8 cellular contexts compared by ENCODE assay signal in the genomic region with DNA sequence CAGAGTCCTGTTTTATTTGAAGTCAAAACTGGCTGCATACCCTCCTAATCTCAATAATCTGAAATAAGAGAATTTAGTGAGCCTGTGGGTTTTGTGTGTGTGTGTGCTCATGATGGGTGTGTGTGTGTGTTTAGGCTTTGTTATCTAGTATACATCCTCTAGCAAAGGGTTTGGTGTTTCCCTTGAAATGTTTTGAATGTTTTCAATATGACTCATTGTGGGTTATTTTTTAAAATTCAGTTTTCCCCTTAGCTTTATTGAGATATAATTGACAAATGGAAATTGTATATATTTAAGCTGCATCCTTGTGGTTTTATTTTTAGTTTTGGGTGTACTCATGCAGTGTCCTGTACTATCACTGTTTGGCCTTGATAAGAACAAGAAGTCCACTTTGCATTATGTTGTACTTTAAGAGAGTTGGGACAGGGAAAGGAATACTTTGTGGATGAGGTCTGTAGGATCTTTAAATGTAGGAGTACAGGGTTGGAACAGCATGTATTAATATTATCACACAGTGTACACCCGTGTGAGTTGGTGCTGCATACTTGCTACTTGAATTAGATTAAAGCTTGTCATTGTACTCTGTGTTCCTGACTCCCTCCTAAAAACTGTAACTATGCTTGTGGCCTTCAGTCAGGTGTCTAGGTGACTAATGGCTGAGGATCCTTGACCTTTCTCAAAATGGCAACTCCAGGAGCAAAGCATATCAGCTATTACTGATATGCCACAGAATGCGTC. TPM values are rescaled to one million over a fixed set of nuclear protein-coding genes. Genes with fewer than 3 reads are reported as not detected.
DNase-seq lines count a peak whose midpoint lies in the region; ATAC-seq and TF ChIP-seq lines count a peak whose summit lies in the region.

No MANE protein-coding gene starts in this region.

- POLR2A ChIA-PET in IMR-90 (lab: Charles Lee; ENCODE audit: unreplicated experiment), result no interaction called here

- WGBS in IMR-90 (ENCODE audit: extremely low coverage in 2 of 2, insufficient read length in 1 of 2), 2 experiments, result no CpG with 5 or more reads among the region's 2 CpGs

- peaks cover 93% of the 10 kb centered on the region for H3K79me2 ChIP-seq in osteoblast (ENCODE audit: insufficient read depth, low read length)

- peak overlapping the region; percentile 64; the same call in 1 of the 2 replicates for H3K4ac ChIP-seq in IMR-90 (ENCODE audit: low read depth, low read length)

- CTCF ChIA-PET in IMR-90 (lab: Yijun Ruan, JAX), result interaction anchor here (1.0 kb wide), 1 partner anchor 28 kb away, joined by 4 read pairs; no protein-coding TSS in a partner anchor

- H3K4me3 ChIP-seq in IMR-90 (ENCODE audit: insufficient read depth, low read depth, low read length), result no peak overlapping the region
- no peak overlapping the region for H3K4me3 ChIP-seq in choroid plexus epithelial cell (ENCODE audit: low read depth, low read length)
- no peak overlapping the region for H3K4me3 ChIP-seq in osteoblast (ENCODE audit: insufficient read depth, low read length)

- no peak for TF ChIP-seq POLR2A in IMR-90 (IDR thresholded peaks at IDR 0.05; ENCODE audit: low read depth, low read length)

- ATAC-seq in GM18511 (IDR thresholded peaks at IDR 0.05; ENCODE audit: unreplicated experiment) (peak; percentile 61), IMR-90 (ENCODE audit: low read depth) (peak; percentile 75), HG03280 (IDR thresholded peaks at IDR 0.05; ENCODE audit: unreplicated experiment) (no peak)

- H3K27ac ChIP-seq in IMR-90 (ENCODE audit: insufficient read depth, low read length) (peak overlapping the region; percentile 3; the same call in 1 of the 2 replicates), osteoblast (ENCODE audit: low read depth, low read length) (peak overlapping the region; percentile 41)

- H3K14ac ChIP-seq in IMR-90 (replicated peaks; ENCODE audit: low read depth, low read length), result peak overlapping the region; percentile 84

- no peaks in the 10 kb centered on the region for H3K27me3 ChIP-seq in IMR-90 (ENCODE audit: control insufficient read depth, insufficient read depth, low read length)
- no peaks in the 10 kb centered on the region for H3K27me3 ChIP-seq in osteoblast (ENCODE audit: insufficient read depth, low read length)

- in situ Hi-C loops in IMR-90 (cut with MboI; ENCODE audit: low sequenced_read_pairs), result no loop called here

- BruUV-seq in IMR-90 (replicated peaks; lab: Mats Ljungman, UMichigan), result no TSS peak

- intact Hi-C loops in IMR-90 (cut with micrococcal nuclease), result no loop called here

- H2AFZ ChIP-seq in IMR-90 (replicated peaks; ENCODE audit: low read length, poor library complexity) (no peak overlapping the region), osteoblast (ENCODE audit: low read length) (no peak overlapping the region)

- no peak overlapping the region for H3K9ac ChIP-seq in IMR-90 (ENCODE audit: low read depth, low read length)

- no peaks in the 10 kb centered on the region for H3K9me3 ChIP-seq in IMR-90 (ENCODE audit: control insufficient read depth, insufficient read depth, low read length)
- no peaks in the 10 kb centered on the region for H3K9me3 ChIP-seq in osteoblast (ENCODE audit: low read depth, low read length)

- peak overlapping the region in 1 of 2 experiments; percentile 52; a peak in 2 of 4 replicates for H4K8ac ChIP-seq in IMR-90 (ENCODE audit: low read depth in 2 of 2, low read length in 2 of 2)

- H3K36me3 ChIP-seq in IMR-90 (ENCODE audit: control insufficient read depth, insufficient read depth, low read length) (peaks cover 4% of the 10 kb centered on the region; the same call in 1 of the 2 replicates), osteoblast (ENCODE audit: insufficient read depth, low read length) (no peaks in the 10 kb centered on the region)

- dilution Hi-C loops in IMR-90 (cut with HindIII; ENCODE audit: low sequenced_read_pairs, unreplicated experiment), result no loop called here

- H2BK5ac ChIP-seq in IMR-90 (ENCODE audit: low read depth, low read length, poor library complexity, severe bottlenecking), result peak overlapping the region; percentile 92

- DNase-seq in IMR-90 (peak; percentile 85), choroid plexus epithelial cell (ENCODE audit: low read depth) (peak; percentile 87), osteoblast (ENCODE audit: insufficient read length, low spot score, missing footprints) (peak; percentile 29), medulla oblongata (ENCODE audit: extremely low spot score) (no peak)
- no peak for DNase-seq in effector CD4-positive, alpha-beta T cell
- DNase-seq in effector CD8-positive, alpha-beta T cell (lab: John Stamatoyannopoulos, UW), result no peak

- 0 out of 2 replicates have a peak overlapping the region, but pooled peaks have one; percentile 47 for H2AK5ac ChIP-seq in IMR-90 (ENCODE audit: low read depth, low read length)

- H3K4me1 ChIP-seq in IMR-90 (ENCODE audit: control insufficient read depth, insufficient read depth, low read length) (peaks cover 29% of the 10 kb centered on the region), osteoblast (ENCODE audit: insufficient read depth, low read length) (peaks cover 20% of the 10 kb centered on the region)

- H3K56ac ChIP-seq in IMR-90 (ENCODE audit: extremely low read depth, insufficient read depth, low read length), result peak overlapping the region; percentile 45; the same call in 1 of the 2 replicates

- peaks cover 80% of the 10 kb centered on the region for H4K20me1 ChIP-seq in IMR-90 (ENCODE audit: insufficient read depth, low read length)
- H4K20me1 ChIP-seq in osteoblast (ENCODE audit: insufficient read depth, low read length), result peaks cover 35% of the 10 kb centered on the region

- TF ChIP-seq CTCF in IMR-90 (conservative IDR thresholded peaks at IDR 0.05; ENCODE audit: low read depth, low read length) (no peak), choroid plexus epithelial cell (conservative IDR thresholded peaks at IDR 0.05; ENCODE audit: low read depth, low read length) (no peak), osteoblast (IDR thresholded peaks at IDR 0.05; ENCODE audit: extremely low read depth, low read depth, low read length) (no peak)

- peak overlapping the region; percentile 72 for H2BK120ac ChIP-seq in IMR-90 (ENCODE audit: low read depth, low read length)

- H3K23ac ChIP-seq in IMR-90 (ENCODE audit: low read depth, low read length), result peak overlapping the region; percentile 84

- H3K79me1 ChIP-seq in IMR-90 (ENCODE audit: low read depth in 1 of 2, low read length in 2 of 2), result peaks cover 4 to 63% of the 10 kb centered on the region in 2 experiments; a peak in 3 of 4 replicates

- H2AK9ac ChIP-seq in IMR-90 (replicated peaks; ENCODE audit: low read depth, low read length, poor library complexity), result no peak overlapping the region

- H3K4me2 ChIP-seq in IMR-90 (ENCODE audit: low read depth, low read length), result peak overlapping the region; percentile 77; the same call in 1 of the 2 replicates
- H3K4me2 ChIP-seq in osteoblast (ENCODE audit: insufficient read depth, low read length), result peak overlapping the region; percentile 36

- peak overlapping the region; percentile 74; the same call in 1 of the 2 replicates for H3K18ac ChIP-seq in IMR-90 (ENCODE audit: low read depth, low read length)

- TF ChIP-seq RAD21 in IMR-90 (IDR thresholded peaks at IDR 0.05; ENCODE audit: low read length), result no peak

- H2BK20ac ChIP-seq in IMR-90 (ENCODE audit: low read depth, low read length), result peak overlapping the region; percentile 64

- no peak overlapping the region; the same call in 1 of the 2 replicates for H4K91ac ChIP-seq in IMR-90 (ENCODE audit: insufficient read depth, low read depth, low read length)

- peaks cover 30% of the 10 kb centered on the region for H3K9me1 ChIP-seq in IMR-90 (ENCODE audit: insufficient read depth, low read length)

- H4K5ac ChIP-seq in IMR-90 (ENCODE audit: low read depth, low read length), result peak overlapping the region; percentile 43; the same call in 1 of the 2 replicates

- peak overlapping the region; percentile 16; the same call in 1 of the 3 replicates for H2BK15ac ChIP-seq in IMR-90 (ENCODE audit: low read depth, low read length)

TF ChIP-seq in IMR-90, 13 proteins besides CTCF, POLR2A, EP300 and RAD21:
- TF ChIP-seq CEBPB (IDR thresholded peaks at IDR 0.05; ENCODE audit: low read depth, low read length) (0 out of 2 replicates have a peak, but pooled peaks have one; percentile 2), RFX5 (IDR thresholded peaks at IDR 0.05; ENCODE audit: low read depth, low read length) (no peak)

RNA-seq across cellular contexts. Expression of a gene that starts 58.3 kb away (rescaled TPM):
- 283 and 316 TPM in 2 replicates for total RNA-seq in IMR-90 (2012; rRNA removed)
- 193 and 227 TPM in 2 replicates for polyA plus RNA-seq in IMR-90 (2012; rRNA removed)
- 85.9 and 102 TPM in 2 replicates for polyA plus RNA-seq in IMR-90 (2012; cell fraction: cytosol; rRNA removed)
- 176 and 458 TPM in 2 replicates for polyA plus RNA-seq in IMR-90 (2012; cell fraction: nucleus; rRNA removed; ENCODE audit: low replicate concordance)
- 169 and 201 TPM in 2 replicates for total RNA-seq in osteoblast

Comparison
In these comparisons a context has a peak if more than half of its experiments do, and no peak if none do; other contexts are left out.
1. DNase-seq: peak in IMR-90 (single experiment), choroid plexus epithelial cell (single experiment) and osteoblast (single experiment); none in effector CD4-positive, alpha-beta T cell (single experiment), effector CD8-positive, alpha-beta T cell (single experiment) and medulla oblongata (single experiment).